19 cellular contexts compared by ENCODE assay signal in genomic region chr13:28413999-28414398, GRCh38.
"Had no signal": no experiment of that assay in that cellular context is flagged by ENCODE, and none has a peak within 500 bp of the region (broad histone marks: within the 10 kb centered on the region; RNA-seq: fewer than 3 reads in every experiment).

No MANE protein-coding gene starts in this region.

- H3K27ac Mint-ChIP-seq: activated CD8-positive, alpha-beta T cell treated with anti-CD3 and anti-CD28 coated beads, Interleukin-2, amount 10 ng/mL, durations not matched to agents 7 days and 5 days; activated naive CD8-positive, alpha-beta T cell treated with anti-CD3 and anti-CD28 coated beads, Interleukin-2, amount 50 U/mL, for 24 hours; activated T-helper 1 cell treated with anti-CD3 and anti-CD28 coated beads, Interleukin-12 subunit alpha, Interleukin-12 subunit beta, Interleukin-2, Interleukin-4 antibody, amounts not matched to agents 30 ng/mL and 10 ng/mL and 1 ng/mL, durations not matched to agents 14 hours and 24 hours and 36 hours; nephron progenitor cell; stimulated activated naive CD8-positive, alpha-beta T cell treated with anti-CD3 and anti-CD28 coated beads, Interleukin-15, Interleukin-2, amounts not matched to agents 100 ng/mL and 50 ng/mL, for 24 hours had no signal

- H3K27me3 ChIP-seq: foreskin keratinocyte, left lung, testis, upper lobe of right lung had no signal

- H3K27ac ChIP-seq: foreskin keratinocyte, left lung, testis, upper lobe of right lung, VCaP had no signal

- H3K4me1 ChIP-seq: foreskin keratinocyte, psoas muscle had no signal

- H3K9me3 ChIP-seq: left lung, psoas muscle, testis, upper lobe of right lung had no signal

- H3K36me3 ChIP-seq: left lung, upper lobe of right lung had no signal

- H3K4me3 Mint-ChIP-seq: activated CD8-positive, alpha-beta T cell treated with anti-CD3 and anti-CD28 coated beads, Interleukin-2, amount 10 ng/mL, durations not matched to agents 7 days and 5 days; activated naive CD8-positive, alpha-beta T cell treated with anti-CD3 and anti-CD28 coated beads, Interleukin-2, amount 50 U/mL, for 24 hours; activated T-helper 1 cell treated with anti-CD3 and anti-CD28 coated beads, Interleukin-12 subunit alpha, Interleukin-12 subunit beta, Interleukin-2, Interleukin-4 antibody, amounts not matched to agents 30 ng/mL and 10 ng/mL and 1 ng/mL, durations not matched to agents 14 hours and 24 hours and 36 hours; nephron progenitor cell; stimulated activated naive CD8-positive, alpha-beta T cell treated with anti-CD3 and anti-CD28 coated beads, Interleukin-15, Interleukin-2, amounts not matched to agents 100 ng/mL and 50 ng/mL, for 24 hours had no signal

- H3K9me3 Mint-ChIP-seq: activated naive CD8-positive, alpha-beta T cell treated with anti-CD3 and anti-CD28 coated beads, Interleukin-2, amount 50 U/mL, for 24 hours; activated T-helper 1 cell treated with anti-CD3 and anti-CD28 coated beads, Interleukin-12 subunit alpha, Interleukin-12 subunit beta, Interleukin-2, Interleukin-4 antibody, amounts not matched to agents 30 ng/mL and 10 ng/mL and 1 ng/mL, durations not matched to agents 14 hours and 24 hours and 36 hours; nephron progenitor cell; stimulated activated naive CD8-positive, alpha-beta T cell treated with anti-CD3 and anti-CD28 coated beads, Interleukin-15, Interleukin-2, amounts not matched to agents 100 ng/mL and 50 ng/mL, for 24 hours had no signal

- H3K4me3 ChIP-seq: left lung, psoas muscle, testis, upper lobe of right lung had no signal

- DNase-seq: activated CD4-positive, alpha-beta T cell treated with anti-CD3 and anti-CD28 coated beads for 48 hours; activated CD8-positive, alpha-beta memory T cell treated with anti-CD3 and anti-CD28 coated beads, Interleukin-2, amount 50 U/mL, for 48 hours; activated CD8-positive, alpha-beta T cell treated with anti-CD3 and anti-CD28 coated beads, Interleukin-2, amount 10 ng/mL, durations not matched to agents 7 days and 5 days; activated naive CD4-positive, alpha-beta T cell treated with Interleukin-2 at 50 U/mL for 16 hours; activated naive CD8-positive, alpha-beta T cell treated with anti-CD3 and anti-CD28 coated beads, Interleukin-2, amount 50 U/mL, for 24 hours; foreskin keratinocyte; head of caudate nucleus; left lung; mesendoderm; nephron progenitor cell; psoas muscle; stimulated activated CD4-positive, alpha-beta T cell treated with anti-CD3 and anti-CD28 coated beads, Interleukin-4, amount 100 ng/mL, for 1 hour; stimulated activated CD8-positive, alpha-beta memory T cell treated with anti-CD3 and anti-CD28 coated beads, Interleukin-4, amount 100 ng/mL, for 48 hours; T1000; testis; upper lobe of right lung had no signal

- ATAC-seq: activated CD8-positive, alpha-beta T cell treated with anti-CD3 and anti-CD28 coated beads, Interleukin-2, amount 10 ng/mL, durations not matched to agents 7 days and 5 days; activated naive CD8-positive, alpha-beta T cell treated with anti-CD3 and anti-CD28 coated beads, Interleukin-2, amount 50 U/mL, for 24 hours; foreskin keratinocyte; left lung; psoas muscle; upper lobe of right lung had no signal
